In the genomic region with DNA sequence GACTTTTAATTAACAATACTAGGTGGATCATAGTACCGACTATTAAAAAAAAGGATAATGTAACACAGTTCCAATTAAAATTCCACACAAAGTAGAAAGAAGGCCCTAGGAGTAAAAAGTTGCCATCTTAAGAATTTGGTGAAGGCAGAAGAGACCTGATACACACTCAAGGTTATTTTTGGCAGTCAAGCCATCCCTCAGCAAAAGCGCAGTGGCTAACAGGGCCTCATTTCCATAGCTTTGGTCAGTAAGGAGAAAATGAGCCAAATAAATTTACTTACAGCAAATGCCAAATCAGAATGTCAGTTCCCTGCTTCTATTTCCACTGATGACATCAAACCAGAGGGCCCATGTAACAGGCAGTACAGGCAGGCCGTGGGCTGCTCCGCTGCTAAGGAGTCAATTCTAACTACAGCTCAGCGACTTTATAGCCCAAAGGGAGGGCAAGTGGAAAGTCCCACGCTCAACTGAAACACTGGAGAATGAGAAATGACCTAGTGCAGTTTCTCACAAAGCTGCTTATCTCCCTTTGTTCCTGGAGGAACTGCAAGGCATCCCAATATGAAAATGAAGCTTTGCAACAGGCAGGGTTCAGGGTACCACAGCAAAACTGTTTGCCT, we compare ENCODE assay signal across 9 cellular contexts. TPM values are rescaled to one million over a fixed set of nuclear protein-coding genes. Genes with fewer than 3 reads are reported as not detected.
DNase-seq lines count a peak whose midpoint lies in the region; ATAC-seq and TF ChIP-seq lines count a peak whose summit lies in the region.
"Had no signal": no experiment of that assay in that cellular context is flagged by ENCODE, and none has a peak within 500 bp of the region (broad histone marks: within the 10 kb centered on the region; RNA-seq: fewer than 3 reads in every experiment).

No MANE protein-coding gene starts in this region.

- H3K27ac ChIP-seq in right cardiac atrium (ENCODE audit: low read length) (peak overlapping the region; percentile 72), Karpas-422 (ENCODE audit: low read length) (no peak overlapping the region), PC-3 (ENCODE audit: low read length) (no peak overlapping the region)
- H3K27ac ChIP-seq: SK-N-MC had no signal

- H4K20me1 ChIP-seq in Karpas-422 (ENCODE audit: insufficient read depth, low read depth, low read length): peaks cover 91% of the 10 kb centered on the region
- peaks cover 77% of the 10 kb centered on the region for H4K20me1 ChIP-seq in PC-3 (ENCODE audit: low read length)

- H3K4me2 ChIP-seq in Karpas-422 (ENCODE audit: low read depth, low read length, poor library complexity, severe bottlenecking) (no peak overlapping the region), PC-3 (ENCODE audit: low read length) (no peak overlapping the region)

- H3F3A ChIP-seq in PC-3 (ENCODE audit: low read length, unreplicated experiment): no peaks in the 10 kb centered on the region

- intact Hi-C loops in activated CD8-positive, alpha-beta T cell treated with anti-CD3 and anti-CD28 coated beads for 36 hours (cut with micrococcal nuclease): no loop called here
- intact Hi-C loops in right cardiac atrium (cut with DNase I): no loop called here
- intact Hi-C loops in PC-3 (cut with micrococcal nuclease): no loop called here

- no peaks in the 10 kb centered on the region for H3K9me3 ChIP-seq in right cardiac atrium (ENCODE audit: control insufficient read depth, low read length)
- H3K9me3 ChIP-seq in Karpas-422 (ENCODE audit: low read length): no peaks in the 10 kb centered on the region
- no peaks in the 10 kb centered on the region for H3K9me3 ChIP-seq in PC-3 (ENCODE audit: low read length)

- POLR2A ChIA-PET in activated CD8-positive, alpha-beta T cell treated with anti-CD3 and anti-CD28 coated beads for 36 hours (lab: Charles Lee): interaction anchor here (1.0 kb wide), 1 partner anchor 37 kb away, joined by 4 read pairs; no protein-coding TSS in a partner anchor
- POLR2A ChIA-PET in PC-3 (lab: Charles Lee; ENCODE audit: unreplicated experiment): no interaction called here

- DNase-seq in activated CD8-positive, alpha-beta T cell treated with anti-CD3 and anti-CD28 coated beads for 36 hours: peak; percentile 75
- DNase-seq in right cardiac atrium (peak in 2 of 3 donors; percentile 47 to 51), Karpas-422 (no peak), PC-3 (no peak)
- peak; percentile 46 for DNase-seq in stimulated activated CD4-positive, alpha-beta T cell treated with anti-CD3 and anti-CD28 coated beads, Interleukin-4, amount 100 ng/mL, for 24 hours
- no peak for DNase-seq in effector CD8-positive, alpha-beta T cell (lab: John Stamatoyannopoulos, UW)

- no peak overlapping the region for H2AFZ ChIP-seq in Karpas-422 (ENCODE audit: low read length)
- no peak overlapping the region for H2AFZ ChIP-seq in PC-3 (ENCODE audit: low read length)

- H3K79me2 ChIP-seq in Karpas-422 (ENCODE audit: low read length) (peaks cover 98% of the 10 kb centered on the region), PC-3 (ENCODE audit: low read length) (peaks cover 97% of the 10 kb centered on the region)

- H3K9ac ChIP-seq in Karpas-422 (ENCODE audit: low read length): no peak overlapping the region
- H3K9ac ChIP-seq in PC-3 (ENCODE audit: low read length): no peak overlapping the region

- H3K27me3 Mint-ChIP-seq in activated CD8-positive, alpha-beta T cell treated with anti-CD3 and anti-CD28 coated beads for 36 hours: no peaks in the 10 kb centered on the region

- peaks cover 36% of the 10 kb centered on the region for H3K36me3 ChIP-seq in Karpas-422 (ENCODE audit: insufficient read depth, low read length)
- H3K36me3 ChIP-seq in PC-3 (ENCODE audit: low read depth, low read length): peaks cover 22% of the 10 kb centered on the region

- H3K36me3 Mint-ChIP-seq in activated CD8-positive, alpha-beta T cell treated with anti-CD3 and anti-CD28 coated beads for 36 hours (ENCODE audit: low read depth): peaks cover 53% of the 10 kb centered on the region

- H3K4me3 ChIP-seq in right cardiac atrium (ENCODE audit: low read length): no peak overlapping the region
- no peak overlapping the region for H3K4me3 ChIP-seq in Karpas-422 (ENCODE audit: low read length)
- H3K4me3 ChIP-seq in PC-3 (ENCODE audit: low read length): no peak overlapping the region
- H3K4me3 ChIP-seq: SK-N-MC had no signal

- no peaks in the 10 kb centered on the region for H3K9me3 Mint-ChIP-seq in activated CD8-positive, alpha-beta T cell treated with anti-CD3 and anti-CD28 coated beads for 36 hours

- peaks cover 67% of the 10 kb centered on the region for H3K4me1 Mint-ChIP-seq in activated CD8-positive, alpha-beta T cell treated with anti-CD3 and anti-CD28 coated beads for 36 hours (ENCODE audit: low read depth)

- H3K9me2 ChIP-seq in Karpas-422 (replicated peaks; ENCODE audit: insufficient read depth, low read length) (no peaks in the 10 kb centered on the region), PC-3 (replicated peaks; ENCODE audit: low read length) (no peaks in the 10 kb centered on the region)

- H3K27me3 ChIP-seq in right cardiac atrium (ENCODE audit: control insufficient read depth, insufficient read depth) (no peaks in the 10 kb centered on the region), Karpas-422 (ENCODE audit: low read length) (no peaks in the 10 kb centered on the region), PC-3 (ENCODE audit: low read length) (no peaks in the 10 kb centered on the region)

- BruUV-seq in PC-3 (replicated peaks; lab: Mats Ljungman, UMichigan): no TSS peak

- no peak for TF ChIP-seq CTCF in activated CD8-positive, alpha-beta T cell treated with anti-CD3 and anti-CD28 coated beads for 36 hours (IDR thresholded peaks at IDR 0.05)
- TF ChIP-seq CTCF in PC-3 (conservative IDR thresholded peaks at IDR 0.05; ENCODE audit: low read depth, low read length): no peak

- H3K4me3 Mint-ChIP-seq in activated CD8-positive, alpha-beta T cell treated with anti-CD3 and anti-CD28 coated beads for 36 hours: peak overlapping the region; percentile 27

- peaks cover 2% of the 10 kb centered on the region for H3K4me1 ChIP-seq in right cardiac atrium (ENCODE audit: control insufficient read depth, insufficient read depth, low read length)
- H3K4me1 ChIP-seq in Karpas-422 (ENCODE audit: low read length): peaks cover 74% of the 10 kb centered on the region
- H3K4me1 ChIP-seq in PC-3 (ENCODE audit: insufficient read depth, low read length): peaks cover 15% of the 10 kb centered on the region

- H3K27ac Mint-ChIP-seq in activated CD8-positive, alpha-beta T cell treated with anti-CD3 and anti-CD28 coated beads for 36 hours: peak overlapping the region; percentile 84

- peak; percentile 80 for ATAC-seq in GM19025 (IDR thresholded peaks at IDR 0.05; ENCODE audit: low read depth, unreplicated experiment)
- peak; percentile 72 for ATAC-seq in HG03025 (IDR thresholded peaks at IDR 0.05; ENCODE audit: low FRiP score, unreplicated experiment)
- peak; percentile 88 for ATAC-seq in activated CD8-positive, alpha-beta T cell treated with anti-CD3 and anti-CD28 coated beads for 36 hours
- peak; percentile 80 to 94 for ATAC-seq in right cardiac atrium
- ATAC-seq in PC-3: no peak; the same call in 1 of the 2 replicates

- CTCF ChIA-PET in activated CD8-positive, alpha-beta T cell treated with anti-CD3 and anti-CD28 coated beads for 36 hours (lab: Charles Lee): interaction anchor here (1.0 to 1.3 kb wide), 2 partner anchors 25 to 58 kb away, joined by 3 to 5 read pairs; no protein-coding TSS in a partner anchor
- CTCF ChIA-PET in PC-3 (lab: Charles Lee): no interaction called here

- WGBS in right cardiac atrium: 31% methylated on average over 6 of the region's 6 CpGs

RNA-seq across cellular contexts. Expression of a gene that starts 6.3 kb away (rescaled TPM):
- total RNA-seq in activated CD8-positive, alpha-beta T cell treated with anti-CD3 and anti-CD28 coated beads for 36 hours: 10 to 100 TPM; 89.2 to 91.8 TPM
- 10 to 100 TPM; 44.2 to 63.0 (median 47.3) TPM for total RNA-seq in right cardiac atrium
- polyA plus RNA-seq in right cardiac atrium: 49.9 TPM
- total RNA-seq in Karpas-422 (2014; rRNA removed; shearing (Covaris generic); ENCODE audit: low replicate concordance): 106 and 147 TPM in 2 replicates
- 31.8 and 44.3 TPM in 2 replicates for total RNA-seq in PC-3 (2014; rRNA removed)

RNA-seq across cellular contexts. Expression of a gene that starts 26.2 kb away (rescaled TPM):
- under 1 TPM; 0.11 to 0.20 TPM for total RNA-seq in activated CD8-positive, alpha-beta T cell treated with anti-CD3 and anti-CD28 coated beads for 36 hours
- total RNA-seq in right cardiac atrium (10 to 100 TPM in 3 of 4 donors, 1 to 10 TPM in 1; 9.6 to 19.4 (median 14.6) TPM), PC-3 (2014; rRNA removed) (16.4 and 17.5 TPM in 2 replicates)
- polyA plus RNA-seq in right cardiac atrium: 10.7 TPM
- 0.07 TPM in 1 of 2 replicates, not detected in the other for total RNA-seq in Karpas-422 (2014; rRNA removed; shearing (Covaris generic); ENCODE audit: low replicate concordance)

Comparison
In these comparisons a context has a peak if more than half of its experiments do, and no peak if none do; other contexts are left out.
1. DNase-seq: peak in activated CD8-positive, alpha-beta T cell treated with anti-CD3 and anti-CD28 coated beads for 36 hours (single experiment), right cardiac atrium (2 of 3) and stimulated activated CD4-positive, alpha-beta T cell treated with anti-CD3 and anti-CD28 coated beads, Interleukin-4, amount 100 ng/mL, for 24 hours (single experiment); none in effector CD8-positive, alpha-beta T cell (single experiment), Karpas-422 (single experiment) and PC-3 (single experiment).